Comparison of ENCODE assay signal across 1 cellular context in the genomic region with DNA sequence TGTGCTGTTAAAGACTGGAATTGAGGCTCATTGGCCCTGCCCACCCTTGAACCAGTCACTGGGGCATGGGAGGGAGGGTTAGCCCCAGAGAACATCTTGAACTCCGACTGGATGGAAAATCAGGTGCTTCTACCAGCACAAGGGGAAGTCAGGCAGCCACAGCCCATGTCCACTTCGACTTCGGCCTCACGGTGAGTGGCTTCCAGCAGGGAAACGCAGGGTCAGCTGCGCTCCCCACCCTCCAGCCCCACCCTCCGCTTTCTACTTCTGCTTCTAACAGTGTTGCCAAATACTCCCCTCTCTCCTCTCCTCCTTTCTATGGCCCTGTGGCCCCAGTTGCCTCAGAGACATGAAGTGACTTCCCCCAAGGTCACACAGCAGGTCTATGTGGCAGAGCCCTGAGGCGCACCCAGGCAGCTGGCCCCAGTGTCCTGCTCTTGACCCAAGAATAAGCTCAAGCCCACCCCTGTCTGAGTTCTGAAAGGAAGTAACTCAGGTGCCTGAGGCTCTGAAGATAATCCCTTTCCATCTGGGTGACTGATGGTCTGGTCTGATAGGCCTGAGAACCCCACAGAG.
TF ChIP-seq lines count a peak whose summit lies in the region.

No MANE protein-coding gene starts in this region.

TF ChIP-seq in K562, 482 proteins besides CTCF, POLR2A, EP300 and RAD21 (continued from another document):
- TF ChIP-seq ZNF407 (IDR thresholded peaks at IDR 0.05; ENCODE audit: low read depth): no peak
- TF ChIP-seq ZNF695 (CRISPR knock-in tag; IDR thresholded peaks at IDR 0.05): no peak
- no peak for TF ChIP-seq SRSF3 (IDR thresholded peaks at IDR 0.05; ENCODE audit: insufficient read depth, low read length)
- TF ChIP-seq, protein P1, sequence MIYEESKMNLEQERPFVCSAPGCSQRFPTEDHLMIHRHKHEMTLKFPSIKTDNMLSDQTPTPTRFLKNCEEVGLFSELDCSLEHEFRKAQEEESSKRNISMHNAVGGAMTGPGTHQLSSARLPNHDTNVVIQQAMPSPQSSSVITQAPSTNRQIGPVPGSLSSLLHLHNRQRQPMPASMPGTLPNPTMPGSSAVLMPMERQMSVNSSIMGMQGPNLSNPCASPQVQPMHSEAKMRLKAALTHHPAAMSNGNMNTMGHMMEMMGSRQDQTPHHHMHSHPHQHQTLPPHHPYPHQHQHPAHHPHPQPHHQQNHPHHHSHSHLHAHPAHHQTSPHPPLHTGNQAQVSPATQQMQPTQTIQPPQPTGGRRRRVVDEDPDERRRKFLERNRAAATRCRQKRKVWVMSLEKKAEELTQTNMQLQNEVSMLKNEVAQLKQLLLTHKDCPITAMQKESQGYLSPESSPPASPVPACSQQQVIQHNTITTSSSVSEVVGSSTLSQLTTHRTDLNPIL (CRISPR knock-in tag; IDR thresholded peaks at IDR 0.05): no peak
- peak; percentile 65 for TF ChIP-seq ZFP36 (IDR thresholded peaks at IDR 0.05; ENCODE audit: low read depth, low read length, partially characterized antibody)
- no peak for TF ChIP-seq PYGO2 (tag; IDR thresholded peaks at IDR 0.05)
- no peak for TF ChIP-seq OTX1 (CRISPR knock-in tag; IDR thresholded peaks at IDR 0.05)
- TF ChIP-seq SLC30A9 (CRISPR knock-in tag; IDR thresholded peaks at IDR 0.05): no peak
- no peak for TF ChIP-seq SMAD4 (CRISPR knock-in tag; conservative IDR thresholded peaks at IDR 0.05)
- TF ChIP-seq KAT7 (CRISPR knock-in tag; IDR thresholded peaks at IDR 0.05; ENCODE audit: borderline replicate concordance): no peak
- no peak for TF ChIP-seq PPARD (CRISPR knock-in tag; IDR thresholded peaks at IDR 0.05)
- no peak for TF ChIP-seq NR2C1 (IDR thresholded peaks at IDR 0.05)
- TF ChIP-seq NR2C1 (tag; IDR thresholded peaks at IDR 0.05): no peak
- no peak for TF ChIP-seq RBM22 (IDR thresholded peaks at IDR 0.05; ENCODE audit: low read depth, low read length, poor library complexity, severe bottlenecking)
- no peak for TF ChIP-seq HNRNPUL1 (IDR thresholded peaks at IDR 0.05; ENCODE audit: low read length)
- no peak for TF ChIP-seq XRCC4 (IDR thresholded peaks at IDR 0.05; ENCODE audit: extremely low read depth, insufficient read depth, insufficient read length)
- TF ChIP-seq, protein P2, sequence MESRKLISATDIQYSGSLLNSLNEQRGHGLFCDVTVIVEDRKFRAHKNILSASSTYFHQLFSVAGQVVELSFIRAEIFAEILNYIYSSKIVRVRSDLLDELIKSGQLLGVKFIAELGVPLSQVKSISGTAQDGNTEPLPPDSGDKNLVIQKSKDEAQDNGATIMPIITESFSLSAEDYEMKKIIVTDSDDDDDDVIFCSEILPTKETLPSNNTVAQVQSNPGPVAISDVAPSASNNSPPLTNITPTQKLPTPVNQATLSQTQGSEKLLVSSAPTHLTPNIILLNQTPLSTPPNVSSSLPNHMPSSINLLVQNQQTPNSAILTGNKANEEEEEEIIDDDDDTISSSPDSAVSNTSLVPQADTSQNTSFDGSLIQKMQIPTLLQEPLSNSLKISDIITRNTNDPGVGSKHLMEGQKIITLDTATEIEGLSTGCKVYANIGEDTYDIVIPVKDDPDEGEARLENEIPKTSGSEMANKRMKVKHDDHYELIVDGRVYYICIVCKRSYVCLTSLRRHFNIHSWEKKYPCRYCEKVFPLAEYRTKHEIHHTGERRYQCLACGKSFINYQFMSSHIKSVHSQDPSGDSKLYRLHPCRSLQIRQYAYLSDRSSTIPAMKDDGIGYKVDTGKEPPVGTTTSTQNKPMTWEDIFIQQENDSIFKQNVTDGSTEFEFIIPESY (CRISPR knock-in tag; IDR thresholded peaks at IDR 0.05): no peak
- no peak for TF ChIP-seq STAT6 (CRISPR knock-in tag; IDR thresholded peaks at IDR 0.05)
- TF ChIP-seq, protein P3, sequence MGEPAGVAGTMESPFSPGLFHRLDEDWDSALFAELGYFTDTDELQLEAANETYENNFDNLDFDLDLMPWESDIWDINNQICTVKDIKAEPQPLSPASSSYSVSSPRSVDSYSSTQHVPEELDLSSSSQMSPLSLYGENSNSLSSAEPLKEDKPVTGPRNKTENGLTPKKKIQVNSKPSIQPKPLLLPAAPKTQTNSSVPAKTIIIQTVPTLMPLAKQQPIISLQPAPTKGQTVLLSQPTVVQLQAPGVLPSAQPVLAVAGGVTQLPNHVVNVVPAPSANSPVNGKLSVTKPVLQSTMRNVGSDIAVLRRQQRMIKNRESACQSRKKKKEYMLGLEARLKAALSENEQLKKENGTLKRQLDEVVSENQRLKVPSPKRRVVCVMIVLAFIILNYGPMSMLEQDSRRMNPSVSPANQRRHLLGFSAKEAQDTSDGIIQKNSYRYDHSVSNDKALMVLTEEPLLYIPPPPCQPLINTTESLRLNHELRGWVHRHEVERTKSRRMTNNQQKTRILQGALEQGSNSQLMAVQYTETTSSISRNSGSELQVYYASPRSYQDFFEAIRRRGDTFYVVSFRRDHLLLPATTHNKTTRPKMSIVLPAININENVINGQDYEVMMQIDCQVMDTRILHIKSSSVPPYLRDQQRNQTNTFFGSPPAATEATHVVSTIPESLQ (CRISPR knock-in tag; IDR thresholded peaks at IDR 0.05): no peak
- no peak for TF ChIP-seq JUN (IDR thresholded peaks at IDR 0.05; ENCODE audit: borderline replicate concordance, low read depth, low read length)
- TF ChIP-seq JUN (CRISPR knock-in tag; IDR thresholded peaks at IDR 0.05; ENCODE audit: borderline replicate concordance): no peak
- TF ChIP-seq ZNF785 (CRISPR knock-in tag; IDR thresholded peaks at IDR 0.05): no peak
- TF ChIP-seq ZNF551 (CRISPR knock-in tag; IDR thresholded peaks at IDR 0.05): no peak
- TF ChIP-seq HNRNPH1 (optimal IDR thresholded peaks at IDR 0.05; ENCODE audit: low read depth, low read length): no peak
- no peak for TF ChIP-seq NR2C2 (CRISPR knock-in tag; IDR thresholded peaks at IDR 0.05)
- no peak for TF ChIP-seq NR2C2 (tag; IDR thresholded peaks at IDR 0.05)
- no peak for TF ChIP-seq ZNF408 (CRISPR knock-in tag; IDR thresholded peaks at IDR 0.05; ENCODE audit: low read depth)
